ENCODE assay signal across 9 cellular contexts in the genomic region with DNA sequence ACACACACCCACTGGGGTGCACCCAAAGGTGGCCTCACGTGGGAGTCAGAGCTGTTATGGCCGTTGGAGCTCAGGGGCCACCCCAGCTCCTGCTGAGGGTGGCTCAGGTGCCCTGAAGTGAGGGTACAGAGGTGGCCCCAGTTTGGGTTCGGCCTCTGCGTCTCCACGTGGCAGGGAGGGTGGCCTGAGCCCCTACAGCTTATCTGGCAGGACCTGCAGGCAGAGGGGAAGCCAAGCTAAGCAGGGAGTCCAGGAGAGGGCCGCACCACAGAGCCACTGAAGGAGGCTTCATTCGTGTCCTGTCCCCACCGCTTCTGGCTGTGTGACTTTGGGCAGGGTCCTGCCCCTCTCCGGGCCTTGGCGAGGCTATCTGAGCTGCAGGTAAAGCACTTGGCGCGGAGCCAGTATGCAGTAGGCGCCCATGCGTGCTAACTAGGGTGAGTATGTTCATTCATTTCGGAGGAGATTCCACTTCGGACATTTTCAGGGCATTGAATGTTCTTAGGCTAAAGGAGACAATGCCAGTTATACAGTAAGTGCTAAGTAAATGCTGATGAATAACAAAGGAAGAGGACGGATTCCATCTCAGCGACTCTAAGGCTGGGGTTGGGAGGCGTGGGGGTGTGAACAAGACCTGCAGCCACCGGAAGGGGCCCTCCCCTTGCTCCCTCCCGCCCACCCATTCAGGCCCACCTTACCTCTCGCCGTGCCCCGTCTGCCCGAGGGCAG. TPM values are rescaled to one million over a fixed set of nuclear protein-coding genes. Genes with fewer than 3 reads are reported as not detected.
DNase-seq lines count a peak whose midpoint lies in the region; TF ChIP-seq lines count a peak whose summit lies in the region.
"Had no signal": no experiment of that assay in that cellular context is flagged by ENCODE, and none has a peak within 500 bp of the region (broad histone marks: within the 10 kb centered on the region; RNA-seq: fewer than 3 reads in every experiment).

No MANE protein-coding gene starts in this region.

- no peak overlapping the region for H3K4ac ChIP-seq in mesenchymal stem cell (ENCODE audit: low read depth in 1 of 2, low read length in 2 of 2)

- H2BK12ac ChIP-seq in mesenchymal stem cell (ENCODE audit: low read length in 2 of 2): no peak overlapping the region

- H3K14ac ChIP-seq in mesenchymal stem cell (ENCODE audit: low read length in 2 of 2): no peak overlapping the region

- intact Hi-C loops in ascending aorta (cut with DNase I): loop anchor here (1.0 to 5.0 kb wide), 6 partner anchors 44 to 274 kb away; a partner anchor contains a TSS

- H3K9me3 ChIP-seq in ascending aorta (no peaks in the 10 kb centered on the region), mesenchymal stem cell (ENCODE audit: control insufficient read depth, low read length) (no peaks in the 10 kb centered on the region)

- H4K8ac ChIP-seq in mesenchymal stem cell (ENCODE audit: low read length): peak overlapping the region; percentile 72

- TF ChIP-seq CTCF in AG09309 (IDR thresholded peaks at IDR 0.05; ENCODE audit: control insufficient read depth, insufficient read depth, low read depth, low read length, missing control alignments): no peak
- no peak for TF ChIP-seq CTCF in GM13977 (IDR thresholded peaks at IDR 0.05; ENCODE audit: extremely low read depth, insufficient read depth, missing control alignments)
- no peak for TF ChIP-seq CTCF in ascending aorta (IDR thresholded peaks at IDR 0.05)

- DNase-seq in AG09309 (ENCODE audit: low read depth) (no peak), GM13977 (ENCODE audit: low spot score) (peak; percentile 54), ascending aorta (ENCODE audit: low spot score in 2 of 2) (no peak), mesenchymal stem cell (no peak), SIG-M5 (lab: John Stamatoyannopoulos, UW) (no peak), NCI-H1930 (lab: John Stamatoyannopoulos, UW) (no peak), AML-193 (lab: John Stamatoyannopoulos, UW) (no peak)
- no peak for DNase-seq in stimulated activated CD8-positive, alpha-beta memory T cell treated with anti-CD3 and anti-CD28 coated beads, Interleukin-4, amount 100 ng/mL, for 48 hours

- H3K27ac ChIP-seq in ascending aorta: peak overlapping the region in 1 of 2 donors; percentile 20
- H3K27ac ChIP-seq in mesenchymal stem cell (ENCODE audit: low read length, poor library complexity, severe bottlenecking): no peak overlapping the region
- H3K27ac ChIP-seq: parathyroid adenoma had no signal

- H2BK15ac ChIP-seq in mesenchymal stem cell (ENCODE audit: low read depth, poor library complexity, severe bottlenecking): no peak overlapping the region

- H3K36me3 ChIP-seq in ascending aorta: peaks cover 5 to 8% of the 10 kb centered on the region in 2 donors
- H3K36me3 ChIP-seq in mesenchymal stem cell (ENCODE audit: control insufficient read depth in 1 of 2, insufficient read depth in 2 of 2, low read depth in 1 of 2, low read length in 2 of 2): peaks cover 9 to 16% of the 10 kb centered on the region in 2 experiments

- no peak overlapping the region for H3K23ac ChIP-seq in mesenchymal stem cell (ENCODE audit: low read length in 2 of 2)

- no peak overlapping the region for H2AFZ ChIP-seq in mesenchymal stem cell (ENCODE audit: low read depth, low read length)

- in situ Hi-C loops in GM13977 (cut with MboI; ENCODE audit: low pct_unique_long_range_greater_than_20kb, low sequenced_read_pairs, unreplicated experiment): no loop called here

- H2BK5ac ChIP-seq in mesenchymal stem cell (ENCODE audit: low read depth, low read length, poor library complexity, severe bottlenecking): no peak overlapping the region

- peak overlapping the region; percentile 30 for H3K4me3 ChIP-seq in AG09309 (ENCODE audit: control insufficient read depth, low read depth, low read length)
- H3K4me3 ChIP-seq in ascending aorta: peak overlapping the region; percentile 39 to 61
- H3K4me3 ChIP-seq in mesenchymal stem cell (ENCODE audit: insufficient read depth in 1 of 2, low read depth in 1 of 2, low read length in 2 of 2): peak overlapping the region in 1 of 2 experiments; percentile 36

- peak overlapping the region; percentile 11 to 29 for H3K18ac ChIP-seq in mesenchymal stem cell (ENCODE audit: low read depth in 1 of 2, low read length in 2 of 2)

- H3K27me3 ChIP-seq in ascending aorta (peaks cover 3% of the 10 kb centered on the region), mesenchymal stem cell (ENCODE audit: control insufficient read depth in 1 of 2, insufficient read depth in 1 of 2, low read length in 2 of 2) (peaks cover 3 to 21% of the 10 kb centered on the region in 2 experiments)

- no peak overlapping the region for H2AK5ac ChIP-seq in mesenchymal stem cell (ENCODE audit: low read length, severe bottlenecking)

- H3K4me2 ChIP-seq in mesenchymal stem cell (ENCODE audit: low read length, poor library complexity, severe bottlenecking): peak overlapping the region; percentile 88

- peaks cover 2% of the 10 kb centered on the region for H3K79me1 ChIP-seq in mesenchymal stem cell (replicated peaks; ENCODE audit: low read length, poor library complexity, severe bottlenecking)

- 43% methylated on average over 22 of the region's 25 CpGs for WGBS in mesenchymal stem cell

- no peak overlapping the region for H2BK120ac ChIP-seq in mesenchymal stem cell (ENCODE audit: low read depth, low read length)

- H3K4me1 ChIP-seq in ascending aorta (peaks cover 12 to 21% of the 10 kb centered on the region in 2 donors), mesenchymal stem cell (ENCODE audit: control insufficient read depth, insufficient read depth, low read depth, low read length) (peaks cover 35% of the 10 kb centered on the region)

- H3K9ac ChIP-seq in mesenchymal stem cell (ENCODE audit: low read length): no peak overlapping the region
- H3K9ac ChIP-seq: parathyroid adenoma had no signal

- peak overlapping the region; percentile 64 for H4K91ac ChIP-seq in mesenchymal stem cell (ENCODE audit: low read length)

RNA-seq across cellular contexts. Expression of a gene that starts 4.9 kb away (rescaled TPM):
- 173 TPM for total RNA-seq in ascending aorta
- 64.9 TPM for polyA plus RNA-seq in mesenchymal stem cell (2013, experiment 1 of 2)
- 73.1 TPM for polyA plus RNA-seq in mesenchymal stem cell (2013, experiment 2 of 2)

RNA-seq across cellular contexts. Expression of a gene that starts 13.1 kb away (rescaled TPM):
- total RNA-seq in ascending aorta: 638 TPM
- 0.10 TPM for polyA plus RNA-seq in mesenchymal stem cell (2013, experiment 1 of 2)
- 0.18 TPM for polyA plus RNA-seq in mesenchymal stem cell (2013, experiment 2 of 2)

RNA-seq across cellular contexts. Expression of a gene that starts 19.1 kb away (rescaled TPM):
- total RNA-seq in ascending aorta: not detected
- polyA plus RNA-seq in mesenchymal stem cell (2013, experiment 1 of 2): 1.1 TPM
- 1.1 TPM for polyA plus RNA-seq in mesenchymal stem cell (2013, experiment 2 of 2)

RNA-seq across cellular contexts. Expression of a gene that starts 21.9 kb away (rescaled TPM):
- 554 TPM for total RNA-seq in ascending aorta
- 1,500 TPM for polyA plus RNA-seq in mesenchymal stem cell (2013, experiment 1 of 2)
- polyA plus RNA-seq in mesenchymal stem cell (2013, experiment 2 of 2): 1,505 TPM

RNA-seq across cellular contexts. Expression of a gene that starts 35.9 kb away (rescaled TPM):
- 178 TPM for total RNA-seq in ascending aorta
- polyA plus RNA-seq in mesenchymal stem cell (2013, experiment 1 of 2): 138 TPM
- 134 TPM for polyA plus RNA-seq in mesenchymal stem cell (2013, experiment 2 of 2)
